Comparison of ENCODE assay signal across 8 cellular contexts in the genomic region with DNA sequence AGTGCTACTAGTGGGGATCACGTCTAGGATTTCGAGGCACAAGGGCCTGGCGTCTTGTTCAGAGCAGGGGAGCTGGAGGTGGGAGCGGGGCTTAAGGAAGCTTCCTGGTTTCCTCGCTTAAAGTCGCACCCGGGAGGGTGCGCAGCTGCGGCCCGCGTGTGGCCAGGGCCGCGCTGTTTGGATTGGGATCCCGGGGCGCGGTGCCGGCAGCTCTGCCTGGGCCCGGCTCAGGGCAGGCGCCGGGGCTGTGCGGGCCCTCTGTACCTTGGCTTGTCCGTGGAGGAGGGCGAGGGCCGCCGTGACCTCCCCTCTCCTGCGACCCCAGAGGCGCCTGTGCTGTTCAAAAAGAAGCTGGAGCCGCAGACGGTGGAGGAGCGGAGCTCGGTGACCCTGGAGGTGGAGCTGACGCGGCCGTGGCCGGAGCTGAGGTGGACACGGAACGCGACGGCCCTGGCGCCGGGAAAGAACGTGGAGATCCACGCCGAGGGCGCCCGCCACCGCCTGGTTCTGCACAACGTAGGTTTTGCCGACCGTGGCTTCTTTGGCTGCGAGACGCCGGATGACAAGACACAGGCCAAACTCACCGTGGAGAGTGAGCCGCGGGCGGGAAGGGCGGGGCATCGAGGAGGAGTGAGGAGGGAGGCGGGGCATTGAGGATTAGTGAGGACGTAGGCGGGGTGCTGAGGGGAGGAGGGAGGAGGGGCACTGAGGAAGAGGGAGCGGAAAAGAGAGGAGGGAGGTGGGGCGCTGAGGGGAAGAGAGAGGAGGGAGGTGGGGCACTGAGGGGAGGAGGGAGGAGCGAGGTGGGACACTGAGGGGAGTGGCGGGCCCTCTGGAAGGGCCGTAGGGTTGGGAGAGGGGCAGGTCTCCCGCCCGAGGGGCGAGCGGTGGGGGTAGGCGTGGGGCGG.
A peak's percentile ranks its signal among the peaks of the same experiment; 100 is the strongest.
DNase-seq lines count a peak whose midpoint lies in the region; ATAC-seq and TF ChIP-seq lines count a peak whose summit lies in the region.

No MANE protein-coding gene starts in this region.

- CTCF ChIA-PET in activated naive CD4-positive, alpha-beta T cell treated with anti-CD3 and anti-CD28 coated beads, Interleukin-2, amount 10 ng/mL, durations not matched to agents 7 days and 5 days (lab: Charles Lee): interaction anchor here (1.3 kb wide), 1 partner anchor 111 kb away, joined by 4 read pairs; no protein-coding TSS in a partner anchor

- peak overlapping the region; percentile 74 for H2AFZ ChIP-seq in neuron (ENCODE audit: low read depth, low read length)

- H3K9me3 ChIP-seq in RWPE2 (ENCODE audit: severe bottlenecking) (no peaks in the 10 kb centered on the region), neuron (ENCODE audit: low read length) (no peaks in the 10 kb centered on the region)

- peak overlapping the region; percentile 74 for H3K4me3 Mint-ChIP-seq in activated naive CD4-positive, alpha-beta T cell treated with anti-CD3 and anti-CD28 coated beads, Interleukin-2, amount 10 ng/mL, durations not matched to agents 7 days and 5 days

- DNase-seq in GM13977 (ENCODE audit: low spot score) (peak; percentile 90), RWPE2 (ENCODE audit: low spot score) (peak; percentile 49), germinal center (ENCODE audit: low spot score) (peak; percentile 88), HK-2 (ENCODE audit: unreplicated experiment) (no peak)
- DNase-seq in activated naive CD4-positive, alpha-beta T cell treated with anti-CD3 and anti-CD28 coated beads, Interleukin-2, amount 10 ng/mL, durations not matched to agents 7 days and 5 days: peak; percentile 97
- peak; percentile 89 for DNase-seq in stimulated activated naive CD8-positive, alpha-beta T cell treated with anti-CD3 and anti-CD28 coated beads, Interleukin-15, Interleukin-2, amounts not matched to agents 100 U/mL and 50 U/mL, for 24 hours

- ATAC-seq in HG03457 (IDR thresholded peaks at IDR 0.05; ENCODE audit: unreplicated experiment): peak; percentile 49
- peak; percentile 64 for ATAC-seq in RWPE2 (ENCODE audit: low read depth)
- ATAC-seq in stimulated activated naive CD8-positive, alpha-beta T cell treated with anti-CD3 and anti-CD28 coated beads, Interleukin-15, Interleukin-2, amounts not matched to agents 100 U/mL and 50 U/mL, for 24 hours: peak; percentile 86

- H3K9me3 Mint-ChIP-seq in activated naive CD4-positive, alpha-beta T cell treated with anti-CD3 and anti-CD28 coated beads, Interleukin-2, amount 10 ng/mL, durations not matched to agents 7 days and 5 days: no peaks in the 10 kb centered on the region

- H3K36me3 ChIP-seq in RWPE2 (ENCODE audit: low read depth) (no peaks in the 10 kb centered on the region), neuron (ENCODE audit: insufficient read depth, low read length) (no peaks in the 10 kb centered on the region)

- peak overlapping the region; percentile 67 for H3K27ac Mint-ChIP-seq in activated naive CD4-positive, alpha-beta T cell treated with anti-CD3 and anti-CD28 coated beads, Interleukin-2, amount 10 ng/mL, durations not matched to agents 7 days and 5 days

- in situ Hi-C loops in GM13977 (cut with MboI; ENCODE audit: low pct_unique_long_range_greater_than_20kb, low sequenced_read_pairs, unreplicated experiment): no loop called here

- TF ChIP-seq CTCF in GM13977 (IDR thresholded peaks at IDR 0.05; ENCODE audit: extremely low read depth, insufficient read depth, missing control alignments) (no peak), RWPE2 (IDR thresholded peaks at IDR 0.05; ENCODE audit: poor library complexity, severe bottlenecking) (no peak)

- H3K4me3 ChIP-seq in RWPE2 (ENCODE audit: severe bottlenecking): no peak overlapping the region
- H3K4me3 ChIP-seq in neuron (ENCODE audit: low read length): peak overlapping the region; percentile 49

- H3K4me1 ChIP-seq in RWPE2 (ENCODE audit: insufficient read depth, poor library complexity, severe bottlenecking): no peaks in the 10 kb centered on the region
- H3K4me1 ChIP-seq in neuron (ENCODE audit: insufficient read depth, low read length): no peaks in the 10 kb centered on the region

- peaks cover 3% of the 10 kb centered on the region for H3K36me3 Mint-ChIP-seq in activated naive CD4-positive, alpha-beta T cell treated with anti-CD3 and anti-CD28 coated beads, Interleukin-2, amount 10 ng/mL, durations not matched to agents 7 days and 5 days

- H3K27me3 Mint-ChIP-seq in activated naive CD4-positive, alpha-beta T cell treated with anti-CD3 and anti-CD28 coated beads, Interleukin-2, amount 10 ng/mL, durations not matched to agents 7 days and 5 days: no peaks in the 10 kb centered on the region

- H3K27me3 ChIP-seq in RWPE2 (ENCODE audit: insufficient read depth, poor library complexity, severe bottlenecking): no peaks in the 10 kb centered on the region
- no peaks in the 10 kb centered on the region for H3K27me3 ChIP-seq in neuron (ENCODE audit: insufficient read depth, low read length)

- H3K4me1 Mint-ChIP-seq in activated naive CD4-positive, alpha-beta T cell treated with anti-CD3 and anti-CD28 coated beads, Interleukin-2, amount 10 ng/mL, durations not matched to agents 7 days and 5 days: peaks cover 13% of the 10 kb centered on the region

- H3K27ac ChIP-seq in RWPE2 (ENCODE audit: poor library complexity, severe bottlenecking): no peak overlapping the region
